8 cellular contexts compared by ENCODE assay signal in genomic region chr12:127559349-127560040, GRCh38.
A peak's percentile ranks its signal among the peaks of the same experiment; 100 is the strongest.
DNase-seq lines count a peak whose midpoint lies in the region; ATAC-seq and TF ChIP-seq lines count a peak whose summit lies in the region.

No MANE protein-coding gene starts in this region.

- no peak for TF ChIP-seq EP300 in ovary (IDR thresholded peaks at IDR 0.05)

- no peak overlapping the region for H3K4me3 Mint-ChIP-seq in neural crest cell

- ATAC-seq in GM21717 (IDR thresholded peaks at IDR 0.05; ENCODE audit: unreplicated experiment) (peak; percentile 67), omental fat pad (ENCODE audit: low FRiP score) (no peak)

- intact Hi-C loops in colonic mucosa (cut with DNase I) (no loop called here), ovary (cut with DNase I) (no loop called here)

- H3K27ac Mint-ChIP-seq in neural crest cell (ENCODE audit: unreplicated experiment) = no peak overlapping the region

- H3K36me3 Mint-ChIP-seq in neural crest cell (ENCODE audit: low read depth) = no peaks in the 10 kb centered on the region

- DNase-seq in COLO829 (ENCODE audit: low spot score) (peak; percentile 54), NB4 (ENCODE audit: low read depth) (peak; percentile 96), T-helper 2 cell (peak in 3 of 5 experiments; percentile 31 to 99 (median 44)), colonic mucosa (peak; percentile 31), neural crest cell (ENCODE audit: low read depth, low spot score) (no peak), ovary (no peak), omental fat pad (ENCODE audit: low spot score) (no peak)

- peaks cover 1% of the 10 kb centered on the region for H3K9me3 Mint-ChIP-seq in neural crest cell

- no peaks in the 10 kb centered on the region for H3K4me1 ChIP-seq in colonic mucosa
- H3K4me1 ChIP-seq in ovary (ENCODE audit: insufficient read depth) = no peaks in the 10 kb centered on the region

- 20 to 32% (median 25%) methylated on average over 12 of the region's 12 CpGs for WGBS in ovary, 3 donors

- H3K4me3 ChIP-seq in NB4 (ENCODE audit: low read depth, low read length) = no peak overlapping the region
- no peak overlapping the region for H3K4me3 ChIP-seq in colonic mucosa
- no peak overlapping the region for H3K4me3 ChIP-seq in ovary

- H3K27ac ChIP-seq in colonic mucosa (no peak overlapping the region), ovary (no peak overlapping the region)

- no peak overlapping the region for H3K9ac ChIP-seq in colonic mucosa (ENCODE audit: low read depth in 2 of 2, low read length in 2 of 2)

- H3K27me3 Mint-ChIP-seq in neural crest cell (ENCODE audit: low read depth) = no peaks in the 10 kb centered on the region

- TF ChIP-seq CTCF in NB4 (IDR thresholded peaks at IDR 0.05; ENCODE audit: low read depth, low read length) = peak; percentile 95
- TF ChIP-seq CTCF in colonic mucosa (IDR thresholded peaks at IDR 0.05) = no peak
- peak; percentile 40 for TF ChIP-seq CTCF in neural crest cell (conservative IDR thresholded peaks at IDR 0.05)
- no peak for TF ChIP-seq CTCF in ovary (IDR thresholded peaks at IDR 0.05)
- TF ChIP-seq CTCF in omental fat pad (IDR thresholded peaks at IDR 0.05) = no peak

- H3K27me3 ChIP-seq in colonic mucosa (no peaks in the 10 kb centered on the region), ovary (no peaks in the 10 kb centered on the region)

- H3K36me3 ChIP-seq in colonic mucosa = no peaks in the 10 kb centered on the region
- H3K36me3 ChIP-seq in ovary = no peaks in the 10 kb centered on the region

- peaks cover 21% of the 10 kb centered on the region for H3K4me1 Mint-ChIP-seq in neural crest cell

- H3K9me3 ChIP-seq in colonic mucosa (no peaks in the 10 kb centered on the region), ovary (no peaks in the 10 kb centered on the region)

- TF ChIP-seq POLR2A in NB4 (IDR thresholded peaks at IDR 0.05; ENCODE audit: extremely low read depth, insufficient read length) = no peak
- no peak for TF ChIP-seq POLR2A in ovary (IDR thresholded peaks at IDR 0.05)

Comparison
In these comparisons a context has a peak if more than half of its experiments do, and no peak if none do; other contexts are left out.
1. DNase-seq: peak in COLO829 (single experiment), NB4 (single experiment), T-helper 2 cell (3 of 5) and colonic mucosa (single experiment); none in neural crest cell (single experiment), ovary (0 of 5) and omental fat pad (single experiment).
2. CTCF ChIP-seq: peak in NB4 (single experiment) and neural crest cell (single experiment); none in colonic mucosa (single experiment), ovary (0 of 3) and omental fat pad (0 of 3).